In the genomic region with DNA sequence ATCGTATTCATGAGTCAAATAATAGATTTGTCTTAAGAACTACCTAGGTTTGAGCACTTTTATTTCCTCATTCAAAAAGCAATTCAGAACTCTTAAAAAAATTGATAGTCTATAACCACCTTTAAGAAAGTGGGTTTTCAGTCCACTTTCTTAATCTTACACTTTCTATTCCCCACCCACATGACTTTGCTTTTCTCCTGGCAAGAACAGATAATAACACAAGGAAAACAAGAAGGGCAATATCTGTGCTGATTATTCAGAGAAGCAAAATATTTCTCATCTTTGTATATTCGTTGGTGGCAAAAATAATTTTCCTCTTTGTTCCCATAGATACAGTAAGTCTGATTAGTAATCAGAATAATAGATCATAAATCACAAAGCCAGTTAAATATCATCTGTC, we compare ENCODE assay signal across 6 cellular contexts.
"Had no signal": no experiment of that assay in that cellular context is flagged by ENCODE, and none has a peak within 500 bp of the region (broad histone marks: within the 10 kb centered on the region; RNA-seq: fewer than 3 reads in every experiment).

No MANE protein-coding gene starts in this region.

- DNase-seq: IMR-90, KBM-7, KG1 had no signal

- FAIRE-seq: HepG2, HTR-8/SVneo had no signal

- ATAC-seq: HepG2 had no signal

- H3K27ac ChIP-seq: HL-60 had no signal
